In genomic region chr7:130733866-130734524, GRCh38 we compare ENCODE assay signal across 8 cellular contexts. TPM values are rescaled to one million over a fixed set of nuclear protein-coding genes. Genes with fewer than 3 reads are reported as not detected.
DNase-seq lines count a peak whose midpoint lies in the region; ATAC-seq and TF ChIP-seq lines count a peak whose summit lies in the region.

TSS of gene KLF14 (minus strand) at chr7:130734207. CDS start at chr7:130734033, 174 bp downstream.

- no peaks in the 10 kb centered on the region for H3K4me1 ChIP-seq in endocrine pancreas (ENCODE audit: control insufficient read depth, insufficient read depth, low read length)

- H3K4me3 Mint-ChIP-seq in natural killer cell (peak within 1 kb of the TSS; percentile 95), type B pancreatic cell (peak within 1 kb of the TSS; percentile 92)

- no peaks in the 10 kb centered on the region for H3K27me3 ChIP-seq in endocrine pancreas (ENCODE audit: control insufficient read depth, insufficient read depth, low read length)

- H3K4me3 ChIP-seq in endocrine pancreas (ENCODE audit: control insufficient read depth, insufficient read depth, low read length) = peak within 1 kb of the TSS; percentile 64

- H3K27ac Mint-ChIP-seq in natural killer cell (peak within 1 kb of the TSS in 1 of 2 donors; percentile 31), type B pancreatic cell (peak within 1 kb of the TSS; percentile 46)

- TF ChIP-seq CTCF in natural killer cell (IDR thresholded peaks at IDR 0.05) (no peak), type B pancreatic cell (conservative IDR thresholded peaks at IDR 0.05) (no peak)

- H3K36me3 ChIP-seq in endocrine pancreas (ENCODE audit: control insufficient read depth, insufficient read depth, low read length) = peaks cover 4% of the 10 kb centered on the region

- peak; percentile 38 for ATAC-seq in HG03442 (IDR thresholded peaks at IDR 0.05; ENCODE audit: unreplicated experiment)
- ATAC-seq in natural killer cell = peak; percentile 43 to 81 (median 76)

- intact Hi-C loops in natural killer cell (cut with micrococcal nuclease) = no loop called here

- H3K27me3 Mint-ChIP-seq in natural killer cell (ENCODE audit: low read depth in 2 of 2) = peaks cover 63 to 64% of the 10 kb centered on the region in 2 donors
- H3K27me3 Mint-ChIP-seq in type B pancreatic cell = peaks cover 87% of the 10 kb centered on the region

- no peak within 1 kb of the TSS for H3K9ac ChIP-seq in endocrine pancreas (ENCODE audit: control insufficient read depth, insufficient read depth, low read length)

- DNase-seq in COR-L47 (lab: John Stamatoyannopoulos, UW) (peak; percentile 20), natural killer cell (peak; percentile 42), type B pancreatic cell (ENCODE audit: extremely low spot score, unreplicated experiment) (no peak), pons (ENCODE audit: low spot score) (no peak), amniotic stem cell (lab: John Stamatoyannopoulos, UW) (no peak)
- DNase-seq in activated CD4-positive, CD25-positive, alpha-beta regulatory T cell treated with anti-CD3 and anti-CD28 coated beads, Interleukin-2, amount 50 U/mL, for 72 hours = peak; percentile 41

- H3K9me3 ChIP-seq in endocrine pancreas (ENCODE audit: control insufficient read depth, low read length) = peaks cover 5% of the 10 kb centered on the region

- H3K36me3 Mint-ChIP-seq in natural killer cell (peaks cover 13% of the 10 kb centered on the region), type B pancreatic cell (peaks cover 6% of the 10 kb centered on the region)

- H3K4me1 Mint-ChIP-seq in natural killer cell (peaks cover 10 to 14% of the 10 kb centered on the region in 2 donors), type B pancreatic cell (ENCODE audit: unreplicated experiment) (peaks cover 5% of the 10 kb centered on the region)

- peaks cover 0 to 4% of the 10 kb centered on the region in 2 donors for H3K9me3 Mint-ChIP-seq in natural killer cell
- peaks cover 6% of the 10 kb centered on the region for H3K9me3 Mint-ChIP-seq in type B pancreatic cell

RNA-seq across cellular contexts. Expression of gene KLF14, which starts in this region (rescaled TPM):
- total RNA-seq in natural killer cell (not detected), type B pancreatic cell (ENCODE audit: low replicate concordance) (0.55 and 0.94 TPM in 2 replicates)

Comparison
In these comparisons a context has a peak if more than half of its experiments do, and no peak if none do; other contexts are left out.
1. Peak in DNase-seq and ATAC-seq in natural killer cell; RNA of the gene not detected or under 1 TPM.
2. DNase-seq: peak in COR-L47 (single experiment) and activated CD4-positive, CD25-positive, alpha-beta regulatory T cell treated with anti-CD3 and anti-CD28 coated beads, Interleukin-2, amount 50 U/mL, for 72 hours (single experiment); none in type B pancreatic cell (single experiment), pons (single experiment) and amniotic stem cell (single experiment).